In the genomic region with DNA sequence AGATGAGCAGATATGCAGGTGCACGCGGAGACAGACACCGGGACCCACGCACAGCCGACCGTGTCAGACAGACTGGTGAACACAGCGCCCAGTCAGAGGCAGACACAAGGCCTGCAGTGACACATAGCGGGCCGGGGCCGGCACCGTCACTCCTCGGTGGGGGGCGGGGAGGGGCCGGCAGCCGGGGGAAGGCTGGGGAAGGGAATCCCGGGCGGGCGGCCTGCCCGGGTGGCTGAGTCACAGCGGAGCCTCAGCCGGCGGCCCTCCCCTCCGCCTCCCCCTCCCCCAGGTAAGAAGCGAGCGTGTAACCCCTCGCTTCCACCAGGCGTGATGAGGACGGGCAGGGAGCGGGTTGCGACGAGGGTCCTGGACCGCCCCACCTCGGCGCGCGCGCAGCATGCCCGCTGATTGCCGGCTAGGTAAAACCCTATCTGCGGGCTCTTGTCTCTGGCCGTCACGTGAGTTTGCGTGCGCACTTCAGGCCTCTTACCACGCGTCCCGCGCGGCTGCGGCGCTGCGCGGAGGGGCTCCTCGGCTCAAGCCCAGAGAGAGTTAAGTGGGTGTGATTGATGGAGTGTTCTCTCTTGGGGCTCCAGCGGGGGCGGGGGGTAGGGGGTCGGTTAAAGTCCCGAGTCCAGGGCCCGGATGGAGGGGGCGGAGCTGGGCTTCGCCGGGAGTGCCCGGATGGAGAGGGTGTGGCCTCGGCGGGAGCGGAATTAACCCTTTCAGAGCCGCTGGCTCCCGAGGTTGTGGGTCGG, we compare ENCODE assay signal across 8 cellular contexts. TPM values are rescaled to one million over a fixed set of nuclear protein-coding genes. Genes with fewer than 3 reads are reported as not detected.
DNase-seq lines count a peak whose midpoint lies in the region; ATAC-seq and TF ChIP-seq lines count a peak whose summit lies in the region.

No MANE protein-coding gene starts in this region.

- H3K4me3 ChIP-seq in kidney epithelial cell (ENCODE audit: low read depth, low read length), result peak overlapping the region; percentile 68

- H3K4me3 Mint-ChIP-seq in central memory CD8-positive, alpha-beta T cell, result peak overlapping the region; percentile 92

- peak; percentile 18 for ATAC-seq in HG02885 (IDR thresholded peaks at IDR 0.05; ENCODE audit: poor library complexity, unreplicated experiment)
- ATAC-seq in activated CD4-positive, CD25-positive, alpha-beta regulatory T cell treated with anti-CD3 and anti-CD28 coated beads, Interleukin-2, amount 50 U/mL, for 24 hours, result peak; percentile 58 to 62
- peak; percentile 50 for ATAC-seq in central memory CD8-positive, alpha-beta T cell (replicated peaks; ENCODE audit: extremely low read depth, poor library complexity, severe bottlenecking)
- ATAC-seq in HG03025 (IDR thresholded peaks at IDR 0.05; ENCODE audit: low FRiP score, unreplicated experiment), result no peak

- H3K27me3 ChIP-seq in kidney epithelial cell (ENCODE audit: control insufficient read depth, insufficient read depth, low read length), result no peaks in the 10 kb centered on the region

- peak overlapping the region; percentile 100 for H3K27ac Mint-ChIP-seq in central memory CD8-positive, alpha-beta T cell (ENCODE audit: low read depth)

- peaks cover 2% of the 10 kb centered on the region for H3K36me3 ChIP-seq in kidney epithelial cell (ENCODE audit: control insufficient read depth, insufficient read depth, low read length)

- DNase-seq in GM10266 (ENCODE audit: extremely low spot score), result peak; percentile 86
- peak; percentile 92 for DNase-seq in NCI-H2227 (lab: John Stamatoyannopoulos, UW; ENCODE audit: unreplicated experiment)
- peak; percentile 80 to 94 for DNase-seq in central memory CD8-positive, alpha-beta T cell (ENCODE audit: low spot score in 2 of 2)
- peak; percentile 43 for DNase-seq in kidney epithelial cell (ENCODE audit: low read depth)
- DNase-seq in stimulated activated CD4-positive, alpha-beta T cell treated with anti-CD3 and anti-CD28 coated beads, Interleukin-15, amount 100 ng/mL, for 48 hours (ENCODE audit: low read depth in 2 of 2), result peak; percentile 85 to 90

- H3K36me3 Mint-ChIP-seq in central memory CD8-positive, alpha-beta T cell (ENCODE audit: insufficient read depth), result peaks cover 67% of the 10 kb centered on the region

- no peaks in the 10 kb centered on the region for H3K27me3 Mint-ChIP-seq in central memory CD8-positive, alpha-beta T cell

- H3K9me3 Mint-ChIP-seq in central memory CD8-positive, alpha-beta T cell, result no peaks in the 10 kb centered on the region

- H3K4me1 Mint-ChIP-seq in central memory CD8-positive, alpha-beta T cell, result peaks cover 76% of the 10 kb centered on the region

- peak; percentile 34 for TF ChIP-seq CTCF in GM10266 (IDR thresholded peaks at IDR 0.05; ENCODE audit: control insufficient read depth, insufficient read depth, low read depth, missing control alignments)
- no peak for TF ChIP-seq CTCF in kidney epithelial cell (IDR thresholded peaks at IDR 0.05; ENCODE audit: insufficient read depth, low read length, poor library complexity, severe bottlenecking)

RNA-seq across cellular contexts. Expression of gene KDM6B, which starts 7.8 kb away (rescaled TPM):
- total RNA-seq in kidney epithelial cell, result 15.6 and 20.4 TPM in 2 replicates

RNA-seq across cellular contexts. Expression of gene TMEM88, which starts 13.1 kb away (rescaled TPM):
- 3.5 and 4.3 TPM in 2 replicates for total RNA-seq in kidney epithelial cell

RNA-seq across cellular contexts. Expression of gene NAA38, which starts 15.6 kb away (rescaled TPM):
- 50.5 and 51.0 TPM in 2 replicates for total RNA-seq in kidney epithelial cell

RNA-seq across cellular contexts. Expression of gene CYB5D1, which starts 16.0 kb away (rescaled TPM):
- 5.3 and 7.4 TPM in 2 replicates for total RNA-seq in kidney epithelial cell

RNA-seq across cellular contexts. Expression of gene CHD3, which starts 46.8 kb away (rescaled TPM):
- 36.2 and 42.4 TPM in 2 replicates for total RNA-seq in kidney epithelial cell
